In the genomic region with DNA sequence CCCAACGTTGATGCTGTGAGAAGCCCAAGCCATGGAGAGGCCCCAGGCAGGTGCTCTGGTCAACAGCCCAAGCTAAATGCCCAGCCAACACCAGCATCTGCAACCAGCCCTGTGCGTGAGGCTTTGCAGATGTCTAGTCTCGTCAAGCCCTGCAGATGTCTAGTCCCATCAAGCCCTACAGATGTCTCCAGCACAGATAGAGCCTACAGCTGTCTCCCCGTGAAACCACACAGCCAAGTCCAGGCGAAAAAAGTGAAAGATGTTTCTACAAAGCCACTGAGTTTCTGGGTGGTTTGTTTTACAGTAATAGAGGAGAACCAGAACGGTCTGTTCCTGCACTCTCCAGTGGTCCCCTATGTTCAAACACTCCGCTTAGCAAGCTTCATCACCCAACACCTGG, we compare ENCODE assay signal across 5 cellular contexts. TPM values are rescaled to one million over a fixed set of nuclear protein-coding genes. Genes with fewer than 3 reads are reported as not detected.
"Had no signal": no experiment of that assay in that cellular context is flagged by ENCODE, and none has a peak within 500 bp of the region (broad histone marks: within the 10 kb centered on the region; RNA-seq: fewer than 3 reads in every experiment).

No MANE protein-coding gene starts in this region.

RNA-seq across cellular contexts. Expression of gene NUTM2E, which starts 41.5 kb away (rescaled TPM):
- total RNA-seq: GM23338, H9, HT1080 had no signal
- polyA plus RNA-seq: HepG2, IgD-negative memory B cell had no signal
